18 cellular contexts compared by ENCODE assay signal in genomic region chr1:83813571-83813970, GRCh38.
"Had no signal": no experiment of that assay in that cellular context is flagged by ENCODE, and none has a peak within 500 bp of the region (broad histone marks: within the 10 kb centered on the region; RNA-seq: fewer than 3 reads in every experiment).

No MANE protein-coding gene starts in this region.

- H3K4me3 ChIP-seq: dorsolateral prefrontal cortex, heart left ventricle, prostate gland, right lobe of liver, tibial artery, upper lobe of left lung, uterus had no signal

- FAIRE-seq: frontal cortex had no signal

- H3K9me3 ChIP-seq: heart left ventricle, prostate gland, right lobe of liver, tibial artery, upper lobe of left lung, uterus had no signal

- ATAC-seq: heart left ventricle; left colon; left ventricle myocardium superior; naive thymus-derived CD4-positive, alpha-beta T cell; right lobe of liver; stimulated activated memory B cell treated with anti-CD40 and anti-IgM and Interleukin-4, amounts not matched to agents 10 μg/mL and 1 μg/mL and 100 μg/mL, for 72 hours had no signal

- H3K27me3 ChIP-seq: dorsolateral prefrontal cortex, heart left ventricle, right lobe of liver, tibial artery, upper lobe of left lung, uterus had no signal

- DNase-seq: dorsolateral prefrontal cortex; effector CD8-positive, alpha-beta T cell; heart left ventricle; hippocampal formation; left colon; left ventricle myocardium superior; mesendoderm; naive thymus-derived CD4-positive, alpha-beta T cell; nephron progenitor cell; right lobe of liver; stimulated activated CD4-positive, alpha-beta T cell treated with anti-CD3 and anti-CD28 coated beads, Interleukin-4, amount 100 ng/mL, for 24 hours; tibial artery; upper lobe of left lung; uterus had no signal

- H3K27ac ChIP-seq: dorsolateral prefrontal cortex, heart left ventricle, parathyroid adenoma, prostate gland, right lobe of liver, tibial artery, upper lobe of left lung, uterus had no signal

- H3K36me3 ChIP-seq: heart left ventricle, prostate gland, right lobe of liver, tibial artery, upper lobe of left lung, uterus had no signal

- H3K4me1 ChIP-seq: parathyroid adenoma, prostate gland, upper lobe of left lung, uterus had no signal
